In the genomic region with DNA sequence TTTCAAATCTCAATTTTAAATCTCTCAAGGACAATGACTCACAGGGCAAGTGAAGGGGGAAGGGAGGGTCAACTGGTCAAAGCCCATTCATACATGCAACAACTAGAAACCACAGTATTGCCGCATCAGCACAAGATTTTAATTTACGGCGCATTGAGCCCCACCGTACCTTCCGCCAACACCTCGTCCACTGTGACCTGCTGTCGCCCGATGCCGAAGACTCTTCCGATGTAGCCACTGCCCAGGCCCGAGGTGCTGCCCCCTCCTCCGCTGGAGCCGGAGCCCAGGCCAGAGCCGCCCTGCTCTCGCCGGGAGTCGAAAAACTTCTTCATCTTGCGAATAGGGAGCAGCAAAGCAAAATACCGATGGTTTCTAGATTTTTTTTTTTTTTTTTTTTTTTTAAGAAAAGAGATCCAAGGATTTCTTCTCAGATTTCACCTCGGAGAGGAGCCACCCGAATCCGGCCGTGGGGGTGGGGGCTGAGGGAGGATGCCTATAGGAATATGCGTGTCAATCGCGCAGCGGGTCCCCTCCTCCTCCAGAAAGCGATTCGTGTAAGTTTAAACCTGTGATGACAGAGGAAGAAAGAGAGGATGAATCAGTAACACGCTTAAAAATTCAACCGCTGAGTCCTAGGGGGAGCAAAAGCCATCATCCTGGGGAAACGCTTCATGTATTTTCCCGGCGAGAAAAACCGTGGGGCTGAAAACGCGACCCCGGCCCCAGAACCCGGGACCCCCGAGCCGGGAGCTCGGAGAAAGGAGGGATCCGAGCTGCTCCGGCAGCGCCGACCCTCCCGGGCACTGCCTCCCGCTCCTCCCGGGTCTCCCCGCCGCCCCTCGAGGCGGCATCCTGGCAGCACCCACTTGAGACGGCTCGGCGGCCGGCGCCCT, we compare ENCODE assay signal across 8 cellular contexts. TPM values are rescaled to one million over a fixed set of nuclear protein-coding genes. Genes with fewer than 3 reads are reported as not detected.
DNase-seq lines count a peak whose midpoint lies in the region; ATAC-seq and TF ChIP-seq lines count a peak whose summit lies in the region.

No MANE protein-coding gene starts in this region.

- H3K27ac Mint-ChIP-seq in activated naive CD8-positive, alpha-beta T cell, result peak overlapping the region; percentile 92

- H3K4me1 ChIP-seq in HUES48 (ENCODE audit: control insufficient read depth, insufficient read depth, low read length) (peaks cover 34% of the 10 kb centered on the region), ovary (ENCODE audit: insufficient read depth) (peaks cover 14% of the 10 kb centered on the region), upper lobe of right lung (peaks cover 42% of the 10 kb centered on the region)

- peaks cover 72% of the 10 kb centered on the region for H3K4me1 Mint-ChIP-seq in activated naive CD8-positive, alpha-beta T cell (ENCODE audit: low read depth)

- TF ChIP-seq CTCF in ovary (IDR thresholded peaks at IDR 0.05) (no peak), upper lobe of right lung (IDR thresholded peaks at IDR 0.05) (no peak)

- no peaks in the 10 kb centered on the region for H3K9me3 Mint-ChIP-seq in activated naive CD8-positive, alpha-beta T cell (ENCODE audit: low read depth)

- H3K27me3 ChIP-seq in HUES48 (ENCODE audit: control insufficient read depth, insufficient read depth, low read length), result no peaks in the 10 kb centered on the region
- H3K27me3 ChIP-seq in ovary, result no peaks in the 10 kb centered on the region
- H3K27me3 ChIP-seq in upper lobe of right lung, result no peaks in the 10 kb centered on the region

- H3K27ac ChIP-seq in HUES48 (ENCODE audit: low read depth, low read length) (peak overlapping the region; percentile 95), ovary (peak overlapping the region; percentile 89 to 94), upper lobe of right lung (peak overlapping the region; percentile 97)

- TF ChIP-seq POLR2A in ovary (IDR thresholded peaks at IDR 0.05), result no peak

- no peaks in the 10 kb centered on the region for H3K36me3 ChIP-seq in HUES48 (ENCODE audit: control insufficient read depth, insufficient read depth, low read length)
- H3K36me3 ChIP-seq in ovary, result no peaks in the 10 kb centered on the region
- peaks cover 3% of the 10 kb centered on the region for H3K36me3 ChIP-seq in upper lobe of right lung

- H3K4me3 ChIP-seq in HUES48 (ENCODE audit: low read depth, low read length) (peak overlapping the region; percentile 100), ovary (peak overlapping the region; percentile 96), upper lobe of right lung (peak overlapping the region; percentile 99)

- ATAC-seq in upper lobe of right lung, result peak; percentile 37
- ATAC-seq in GM18870 (IDR thresholded peaks at IDR 0.05; ENCODE audit: unreplicated experiment), result no peak

- 0 to 1% (median 0%) methylated on average over 51 to 58 of the region's 58 CpGs for WGBS in ovary, 3 donors

- H3K36me3 Mint-ChIP-seq in activated naive CD8-positive, alpha-beta T cell, result no peaks in the 10 kb centered on the region

- peak overlapping the region; percentile 94 for H3K4me3 Mint-ChIP-seq in activated naive CD8-positive, alpha-beta T cell

- TF ChIP-seq EP300 in ovary (IDR thresholded peaks at IDR 0.05), result no peak

- H3K27me3 Mint-ChIP-seq in activated naive CD8-positive, alpha-beta T cell, result no peaks in the 10 kb centered on the region

- DNase-seq in DMS79 treated with DMSO at 0.1 percent for 48 hours (lab: John Stamatoyannopoulos, UW) (peak; percentile 69), SK-N-DZ (ENCODE audit: low spot score) (peak; percentile 40), head of caudate nucleus (peak; percentile 46 to 86 (median 72)), ovary (peak; percentile 37 to 68 (median 64)), upper lobe of right lung (peak; percentile 76)

- intact Hi-C loops in head of caudate nucleus (cut with DNase I), result loop anchor here (5.0 to 10.0 kb wide), 2 partner anchors 78 to 256 kb away; partner anchors contain the start of gene GFPT1
- intact Hi-C loops in ovary (cut with DNase I), result no loop called here
- intact Hi-C loops in upper lobe of right lung (cut with DNase I), result no loop called here

- peak overlapping the region; percentile 56 for H3K9ac ChIP-seq in HUES48 (ENCODE audit: low read depth, low read length)

- H3K9me3 ChIP-seq in HUES48 (ENCODE audit: control insufficient read depth, insufficient read depth, low read length) (no peaks in the 10 kb centered on the region), ovary (no peaks in the 10 kb centered on the region), upper lobe of right lung (no peaks in the 10 kb centered on the region)

RNA-seq across cellular contexts. Expression of gene AAK1, which starts 0.6 kb away (rescaled TPM):
- polyA plus RNA-seq in SK-N-DZ (2014; cell fraction: cytosol; rRNA removed), result 5.1 and 6.1 TPM in 2 replicates
- 2.6 and 4.3 TPM in 2 replicates for polyA plus RNA-seq in SK-N-DZ (2014; cell fraction: nucleus; rRNA removed)
- total RNA-seq in ovary (10 to 100 TPM; 13.2 to 53.6 (median 38.0) TPM), upper lobe of right lung (72.6 TPM)
- polyA plus RNA-seq in ovary, result 10 to 100 TPM in 1 of 2 donors, 1 to 10 TPM in 1; 7.4 to 27.1 TPM
